26 cellular contexts compared by ENCODE assay signal in genomic region chr1:200658037-200658808, GRCh38. TPM values are rescaled to one million over a fixed set of nuclear protein-coding genes. Genes with fewer than 3 reads are reported as not detected.
DNase-seq lines count a peak whose midpoint lies in the region; ATAC-seq, FAIRE-seq and TF ChIP-seq lines count a peak whose summit lies in the region.
"Had no signal": no experiment of that assay in that cellular context is flagged by ENCODE, and none has a peak within 500 bp of the region (broad histone marks: within the 10 kb centered on the region; RNA-seq: fewer than 3 reads in every experiment).

No MANE protein-coding gene starts in this region.

- H3K27me3 ChIP-seq in keratinocyte (ENCODE audit: control insufficient read depth, extremely low read depth, insufficient read depth, low read length), result no peaks in the 10 kb centered on the region
- H3K27me3 ChIP-seq: BLaER1 treated with 17β-estradiol and CSF1 and Interleukin-3, amounts not matched to agents 10 nM and 100 nM; MG63; Peyer's patch; SJCRH30 had no signal

- peak overlapping the region; percentile 91 for H3K4me2 ChIP-seq in keratinocyte (ENCODE audit: control insufficient read depth, extremely low read depth, insufficient read depth, low read depth, low read length)
- H3K4me2 ChIP-seq: A549; BLaER1 treated with 17β-estradiol and CSF1 and Interleukin-3, amounts not matched to agents 10 nM and 100 nM; GM23338 had no signal

- H2AFZ ChIP-seq in keratinocyte (ENCODE audit: control insufficient read depth, low read length), result no peak overlapping the region
- H2AFZ ChIP-seq: GM23338 had no signal

- H3K27ac Mint-ChIP-seq in brain, result peak overlapping the region in 3 of 5 experiments; percentile 26 to 76 (median 73)
- no peak overlapping the region for H3K27ac Mint-ChIP-seq in stimulated activated memory B cell treated with anti-CD40 and anti-IgM and Interleukin-4, amounts not matched to agents 10 μg/mL and 1 μg/mL and 100 μg/mL, for 72 hours
- H3K27ac Mint-ChIP-seq: CD8-positive, alpha-beta T cell; GM23338 had no signal

- H3K9ac ChIP-seq in keratinocyte (ENCODE audit: control insufficient read depth, extremely low read depth, insufficient read depth, low read length), result peak overlapping the region; percentile 28
- H3K9ac ChIP-seq: BLaER1 treated with 17β-estradiol and CSF1 and Interleukin-3, amounts not matched to agents 10 nM and 100 nM had no signal

- H3K4me3 Mint-ChIP-seq in brain, result no peak overlapping the region
- no peak overlapping the region for H3K4me3 Mint-ChIP-seq in stimulated activated memory B cell treated with anti-CD40 and anti-IgM and Interleukin-4, amounts not matched to agents 10 μg/mL and 1 μg/mL and 100 μg/mL, for 72 hours
- H3K4me3 Mint-ChIP-seq: CD8-positive, alpha-beta T cell; GM23338 had no signal

- no peaks in the 10 kb centered on the region for H3K9me3 ChIP-seq in HEK293 (ENCODE audit: control insufficient read depth, insufficient read depth, low read depth, low read length)
- H3K9me3 ChIP-seq in keratinocyte (ENCODE audit: control insufficient read depth, low read depth, low read length), result peaks cover 7% of the 10 kb centered on the region
- H3K9me3 ChIP-seq: A549; BLaER1 treated with 17β-estradiol and CSF1 and Interleukin-3, amounts not matched to agents 10 nM and 100 nM; Caco-2; HAP-1; MG63; Peyer's patch; SJCRH30 had no signal

- H3K36me3 ChIP-seq in HEK293 (ENCODE audit: control insufficient read depth in 2 of 2, insufficient read depth in 1 of 2, low read length in 2 of 2) (peaks cover 23 to 81% of the 10 kb centered on the region in 2 experiments), keratinocyte (ENCODE audit: control insufficient read depth in 2 of 2, extremely low read depth in 1 of 2, insufficient read depth in 2 of 2, low read length in 2 of 2) (peaks cover 6 to 28% of the 10 kb centered on the region in 2 experiments)
- H3K36me3 ChIP-seq: SJCRH30 had no signal

- CTCF ChIA-PET in HEK293 (lab: Yijun Ruan, JAX), result interaction anchor here (0.6 to 0.7 kb wide), 2 partner anchors 8 to 19 kb away, joined by 3 to 4 read pairs; no protein-coding TSS in a partner anchor

- H3K4me1 ChIP-seq in HEK293 (ENCODE audit: control insufficient read depth, insufficient read depth, low read length) (no peaks in the 10 kb centered on the region), keratinocyte (ENCODE audit: control insufficient read depth, extremely low read depth, insufficient read depth, low read length) (peaks cover 40% of the 10 kb centered on the region)
- H3K4me1 ChIP-seq: HAP-1, Peyer's patch, SJCRH30 had no signal

- FAIRE-seq in keratinocyte (lab: Jason Lieb, UNC), result no peak
- FAIRE-seq: A549, G401.6, HTR-8/SVneo had no signal

- H3K79me2 ChIP-seq in keratinocyte (ENCODE audit: control insufficient read depth, insufficient read depth, low read length), result peaks cover 2% of the 10 kb centered on the region

- H4K20me1 ChIP-seq in keratinocyte (ENCODE audit: control insufficient read depth, extremely low read depth, insufficient read depth, low read length), result no peaks in the 10 kb centered on the region

- H3K27me3 Mint-ChIP-seq in brain, result no peaks in the 10 kb centered on the region
- H3K27me3 Mint-ChIP-seq in stimulated activated memory B cell treated with anti-CD40 and anti-IgM and Interleukin-4, amounts not matched to agents 10 μg/mL and 1 μg/mL and 100 μg/mL, for 72 hours, result no peaks in the 10 kb centered on the region

- H3K27ac ChIP-seq in HEK293 (ENCODE audit: extremely low read depth, low read depth, low read length), result no peak overlapping the region
- peak overlapping the region; percentile 95 for H3K27ac ChIP-seq in keratinocyte (ENCODE audit: control insufficient read depth, insufficient read depth, low read length)
- H3K27ac ChIP-seq: A549; BLaER1 treated with 17β-estradiol and CSF1 and Interleukin-3, amounts not matched to agents 10 nM and 100 nM; Peyer's patch; SJCRH30 had no signal

- POLR2A ChIA-PET in HEK293 (lab: Yijun Ruan, JAX), result interaction anchor here (0.9 to 2.6 kb wide), 2 partner anchors 11 to 12 kb away, joined by 7 to 13 read pairs; partner anchors contain the start of gene DDX59

- dilution Hi-C loops in keratinocyte (cut with MboI; ENCODE audit: extremely low pct_ligation_motif_present, low sequenced_read_pairs), result no loop called here

- H3K4me1 Mint-ChIP-seq in brain, result no peaks in the 10 kb centered on the region
- H3K4me1 Mint-ChIP-seq in stimulated activated memory B cell treated with anti-CD40 and anti-IgM and Interleukin-4, amounts not matched to agents 10 μg/mL and 1 μg/mL and 100 μg/mL, for 72 hours, result peaks cover 42% of the 10 kb centered on the region

- DNase-seq in CD1c-positive myeloid dendritic cell (ENCODE audit: extremely low spot score) (peak; percentile 44), keratinocyte (ENCODE audit: low read depth, low spot score) (no peak), NCI-H2081 treated with DMSO at 0.1 percent for 48 hours (lab: John Stamatoyannopoulos, UW) (no peak)
- DNase-seq: AML-193; Caco-2; CD8-positive, alpha-beta T cell; KBM-7; MG63; NCI-H1417; NCI-H1694; NCI-H2029 treated with DMSO at 0.1 percent for 48 hours; NCI-H2171; NCI-H510A; NCI-H69; Peyer's patch; SJCRH30 had no signal

- H3K36me3 Mint-ChIP-seq in brain, result peaks cover 87% of the 10 kb centered on the region
- peaks cover 73% of the 10 kb centered on the region for H3K36me3 Mint-ChIP-seq in stimulated activated memory B cell treated with anti-CD40 and anti-IgM and Interleukin-4, amounts not matched to agents 10 μg/mL and 1 μg/mL and 100 μg/mL, for 72 hours

- TF ChIP-seq CTCF in HEK293 (tag by site-specific recombination; IDR thresholded peaks at IDR 0.05) (no peak), brain (conservative IDR thresholded peaks at IDR 0.05) (no peak), keratinocyte (optimal IDR thresholded peaks at IDR 0.05 in 1 of 3, IDR thresholded peaks at IDR 0.05 in 1 of 3, conservative IDR thresholded peaks at IDR 0.05 in 1 of 3; ENCODE audit: extremely low read depth in 1 of 3, insufficient read depth in 2 of 3, low read length in 3 of 3) (no peak)

- no peaks in the 10 kb centered on the region for H3K9me3 Mint-ChIP-seq in brain
- H3K9me3 Mint-ChIP-seq in stimulated activated memory B cell treated with anti-CD40 and anti-IgM and Interleukin-4, amounts not matched to agents 10 μg/mL and 1 μg/mL and 100 μg/mL, for 72 hours, result no peaks in the 10 kb centered on the region
- H3K9me3 Mint-ChIP-seq: CD8-positive, alpha-beta T cell; GM23338 had no signal

- no peak for ATAC-seq in stimulated activated memory B cell treated with anti-CD40 and anti-IgM and Interleukin-4, amounts not matched to agents 10 μg/mL and 1 μg/mL and 100 μg/mL, for 72 hours
- no peak for ATAC-seq in GM21367 (IDR thresholded peaks at IDR 0.05; ENCODE audit: unreplicated experiment)
- ATAC-seq: CD8-positive, alpha-beta T cell; GM23338 had no signal

- H3K9me1 ChIP-seq in keratinocyte (ENCODE audit: control insufficient read depth, extremely low read depth, insufficient read depth, low read length), result no peaks in the 10 kb centered on the region

- H3K4me3 ChIP-seq in HEK293 (ENCODE audit: low read depth, low read length) (no peak overlapping the region), keratinocyte (ENCODE audit: control insufficient read depth in 2 of 3, extremely low read depth in 1 of 3, insufficient read depth in 2 of 3, low read depth in 1 of 3, low read length in 3 of 3) (no peak overlapping the region)
- H3K4me3 ChIP-seq: A549; BLaER1 treated with 17β-estradiol and CSF1 and Interleukin-3, amounts not matched to agents 10 nM and 100 nM; GM23338; HAP-1; MG63; Peyer's patch; SJCRH30 had no signal

TF ChIP-seq in HEK293, 187 proteins besides CTCF, POLR2A, EP300 and RAD21:
- TF ChIP-seq ZFHX2 (tag by site-specific recombination; conservative IDR thresholded peaks at IDR 0.05) (peak; percentile 75), ZNF549 (tag by site-specific recombination; IDR thresholded peaks at IDR 0.05) (no peak), ZNF423 (tag by site-specific recombination; IDR thresholded peaks at IDR 0.05) (no peak), EGR2 (tag by site-specific recombination; IDR thresholded peaks at IDR 0.05; ENCODE audit: low read depth) (peak; percentile 73; the same call in 1 of the 2 replicates), ZBTB7A (tag by site-specific recombination; IDR thresholded peaks at IDR 0.05; ENCODE audit: low read depth) (no peak), ZNF248 (tag by site-specific recombination; IDR thresholded peaks at IDR 0.05) (no peak)

RNA-seq across cellular contexts. Expression of gene DDX59, which starts 11.5 kb away (rescaled TPM):
- polyA plus RNA-seq in brain (ENCODE audit: insufficient read depth, low read depth, low replicate concordance) (14.8 TPM), keratinocyte (10.1 to 14.4 TPM (median 12.7 TPM) in 3 replicates)
- 21.9 TPM for polyA plus RNA-seq in keratinocyte (2011; ENCODE audit: low read depth)
- polyA plus RNA-seq in keratinocyte (2011; cell fraction: cytosol; rRNA removed), result 8.8 and 14.9 TPM in 2 replicates
- polyA plus RNA-seq in keratinocyte (2011; cell fraction: nucleus; rRNA removed), result 15.3 and 16.9 TPM in 2 replicates
- 10.3 and 12.3 TPM in 2 replicates for polyA plus RNA-seq in keratinocyte (2012; ENCODE audit: low replicate concordance)
- polyA minus RNA-seq in keratinocyte, result 1.3 to 10.8 TPM (median 10.3 TPM) in 3 replicates
- polyA minus RNA-seq in keratinocyte (2011; cell fraction: cytosol; rRNA and poly(A)+ RNA removed), result 6.7 TPM
- polyA minus RNA-seq in keratinocyte (2011; cell fraction: nucleus; rRNA and poly(A)+ RNA removed), result 4.7 and 6.0 TPM in 2 replicates

RNA-seq across cellular contexts. Expression of gene KIF14, which starts 37.7 kb away (rescaled TPM):
- 1.8 TPM for polyA plus RNA-seq in brain (ENCODE audit: insufficient read depth, low read depth, low replicate concordance)
- 0.90 to 6.2 TPM (median 3.7 TPM) in 3 replicates for polyA plus RNA-seq in keratinocyte
- polyA plus RNA-seq in keratinocyte (2011; ENCODE audit: low read depth), result 0.17 TPM
- 0.97 and 1.5 TPM in 2 replicates for polyA plus RNA-seq in keratinocyte (2011; cell fraction: cytosol; rRNA removed)
- polyA plus RNA-seq in keratinocyte (2011; cell fraction: nucleus; rRNA removed), result 2.0 and 2.7 TPM in 2 replicates
- polyA plus RNA-seq in keratinocyte (2012; ENCODE audit: low replicate concordance), result 0.08 and 4.1 TPM in 2 replicates
- 0.46 to 6.1 TPM (median 0.79 TPM) in 3 replicates for polyA minus RNA-seq in keratinocyte
- 1.2 TPM for polyA minus RNA-seq in keratinocyte (2011; cell fraction: cytosol; rRNA and poly(A)+ RNA removed)
- 1.4 and 3.3 TPM in 2 replicates for polyA minus RNA-seq in keratinocyte (2011; cell fraction: nucleus; rRNA and poly(A)+ RNA removed)
